ENCODE assay signal across 25 cellular contexts in the genomic region with DNA sequence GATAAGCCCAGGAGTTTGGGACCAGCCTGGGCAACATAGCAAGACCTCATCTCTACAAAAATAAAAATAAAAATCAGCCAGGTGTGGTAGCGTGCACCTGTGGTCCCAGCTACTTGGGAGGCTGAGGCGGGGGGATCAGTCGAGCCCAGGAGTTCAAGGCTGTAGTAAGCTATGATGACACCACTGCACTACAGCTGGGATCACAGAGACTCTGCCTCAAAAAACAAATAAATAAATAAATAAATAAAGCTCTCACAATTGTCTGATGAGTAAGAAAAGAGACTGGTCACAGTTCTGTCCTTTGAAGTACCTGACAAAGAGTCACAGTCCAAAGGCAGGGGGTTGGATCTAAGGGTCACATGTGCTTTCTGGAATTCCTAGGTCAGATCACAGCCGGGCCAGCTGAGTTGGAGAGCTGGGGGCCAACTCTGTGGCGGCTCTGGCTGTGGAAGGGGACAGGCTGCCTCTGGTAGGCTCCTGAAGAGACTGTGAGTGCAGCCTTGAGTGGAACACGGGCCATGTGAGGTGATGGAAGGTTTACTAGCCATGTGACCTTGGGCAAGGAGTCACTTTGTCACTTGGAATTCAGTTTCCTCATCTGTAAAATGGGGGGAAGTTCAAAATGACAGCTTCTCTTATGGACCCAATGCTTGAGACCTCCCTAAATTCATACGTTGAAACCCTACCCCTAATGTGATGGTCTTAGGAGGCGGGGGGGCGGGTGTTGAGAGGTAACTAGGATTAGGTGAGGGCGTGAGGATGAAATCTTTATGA. TPM values are rescaled to one million over a fixed set of nuclear protein-coding genes. Genes with fewer than 3 reads are reported as not detected.
DNase-seq lines count a peak whose midpoint lies in the region; ATAC-seq and TF ChIP-seq lines count a peak whose summit lies in the region.
"Had no signal": no experiment of that assay in that cellular context is flagged by ENCODE, and none has a peak within 500 bp of the region (broad histone marks: within the 10 kb centered on the region; RNA-seq: fewer than 3 reads in every experiment).

No MANE protein-coding gene starts in this region.

- no peaks in the 10 kb centered on the region for H3K27me3 Mint-ChIP-seq in activated CD4-positive, alpha-beta memory T cell treated with anti-CD3 and anti-CD28 coated beads, Interleukin-2, amount 10 ng/mL, durations not matched to agents 7 days and 5 days
- H3K27me3 Mint-ChIP-seq in activated CD4-positive, alpha-beta memory T cell treated with anti-CD3 and anti-CD28 coated beads for 36 hours = no peaks in the 10 kb centered on the region
- H3K27me3 Mint-ChIP-seq: activated naive CD4-positive, alpha-beta T cell treated with anti-CD3 and anti-CD28 coated beads, Interleukin-2, amount 50 U/mL, for 24 hours; CD4-positive, alpha-beta memory T cell had no signal

- H3K4me3 Mint-ChIP-seq in activated CD4-positive, alpha-beta memory T cell treated with anti-CD3 and anti-CD28 coated beads, Interleukin-2, amount 10 ng/mL, durations not matched to agents 7 days and 5 days = no peak overlapping the region
- H3K4me3 Mint-ChIP-seq in activated CD4-positive, alpha-beta memory T cell treated with anti-CD3 and anti-CD28 coated beads for 36 hours = no peak overlapping the region
- H3K4me3 Mint-ChIP-seq: activated naive CD4-positive, alpha-beta T cell treated with anti-CD3 and anti-CD28 coated beads, Interleukin-2, amount 50 U/mL, for 24 hours; H9; nephron progenitor cell had no signal

- H3K9ac ChIP-seq in liver (ENCODE audit: low read depth in 1 of 2, low read length in 2 of 2) = no peak overlapping the region
- H3K9ac ChIP-seq: KMS-11 had no signal

- CTCF ChIA-PET in activated CD4-positive, alpha-beta memory T cell treated with anti-CD3 and anti-CD28 coated beads, Interleukin-2, amount 10 ng/mL, durations not matched to agents 7 days and 5 days (lab: Charles Lee) = no interaction called here
- CTCF ChIA-PET in activated CD4-positive, alpha-beta memory T cell treated with anti-CD3 and anti-CD28 coated beads for 36 hours (lab: Charles Lee) = interaction anchor here (0.8 kb wide), 1 partner anchor 144 kb away, joined by 3 read pairs; no protein-coding TSS in a partner anchor
- CTCF ChIA-PET in RWPE1 (lab: Yijun Ruan, JAX) = interaction anchor here (0.6 to 1.0 kb wide), 3 partner anchors 143 to 1752 kb away, joined by 3 read pairs; no protein-coding TSS in a partner anchor

- no peaks in the 10 kb centered on the region for H3K9me3 Mint-ChIP-seq in activated CD4-positive, alpha-beta memory T cell treated with anti-CD3 and anti-CD28 coated beads, Interleukin-2, amount 10 ng/mL, durations not matched to agents 7 days and 5 days
- H3K9me3 Mint-ChIP-seq in activated CD4-positive, alpha-beta memory T cell treated with anti-CD3 and anti-CD28 coated beads for 36 hours = no peaks in the 10 kb centered on the region
- H3K9me3 Mint-ChIP-seq: activated naive CD4-positive, alpha-beta T cell treated with anti-CD3 and anti-CD28 coated beads, Interleukin-2, amount 50 U/mL, for 24 hours; CD4-positive, alpha-beta memory T cell; H9; nephron progenitor cell had no signal

- intact Hi-C loops in activated CD4-positive, alpha-beta memory T cell treated with anti-CD3 and anti-CD28 coated beads for 36 hours (cut with micrococcal nuclease) = no loop called here
- intact Hi-C loops in spleen (cut with DNase I; ENCODE audit: low total_unique reads) = no loop called here

- TF ChIP-seq RAD21 in liver (IDR thresholded peaks at IDR 0.05) = no peak

- no peak for TF ChIP-seq POLR2A in spleen (IDR thresholded peaks at IDR 0.05)

- peaks cover 1% of the 10 kb centered on the region for H3K4me1 Mint-ChIP-seq in activated CD4-positive, alpha-beta memory T cell treated with anti-CD3 and anti-CD28 coated beads, Interleukin-2, amount 10 ng/mL, durations not matched to agents 7 days and 5 days
- H3K4me1 Mint-ChIP-seq in activated CD4-positive, alpha-beta memory T cell treated with anti-CD3 and anti-CD28 coated beads for 36 hours (ENCODE audit: low read depth) = no peaks in the 10 kb centered on the region

- H3K4me1 ChIP-seq in RWPE2 (ENCODE audit: insufficient read depth, poor library complexity, severe bottlenecking) = no peaks in the 10 kb centered on the region
- H3K4me1 ChIP-seq in liver (ENCODE audit: control insufficient read depth in 4 of 4, insufficient read depth in 4 of 4, low read length in 3 of 4) = peaks cover 0 to 17% (median 10%) of the 10 kb centered on the region in 4 donors
- peaks cover 0 to 25% (median 10%) of the 10 kb centered on the region in 6 donors for H3K4me1 ChIP-seq in spleen
- H3K4me1 ChIP-seq: colonic mucosa had no signal

- H3K27ac ChIP-seq in RWPE2 (ENCODE audit: poor library complexity, severe bottlenecking) (no peak overlapping the region), liver (ENCODE audit: low read depth in 1 of 2, low read length in 2 of 2) (no peak overlapping the region), spleen (peak overlapping the region in 5 of 8 donors; percentile 55 to 75 (median 62)), RWPE1 (no peak overlapping the region)
- H3K27ac ChIP-seq: colonic mucosa, KMS-11, thoracic aorta, WERI-Rb-1 had no signal

- ATAC-seq in RWPE2 (ENCODE audit: low read depth) (no peak), GM18519 (IDR thresholded peaks at IDR 0.05; ENCODE audit: low FRiP score, unreplicated experiment) (no peak), HG03039 (IDR thresholded peaks at IDR 0.05; ENCODE audit: unreplicated experiment) (no peak)
- ATAC-seq: stimulated activated naive CD8-positive, alpha-beta T cell treated with anti-CD3 and anti-CD28 coated beads, Interleukin-15, Interleukin-2, amounts not matched to agents 100 U/mL and 50 U/mL, for 24 hours had no signal

- H3K9me3 ChIP-seq in RWPE2 (ENCODE audit: severe bottlenecking) (no peaks in the 10 kb centered on the region), liver (ENCODE audit: control insufficient read depth in 4 of 4, low read length in 3 of 4) (no peaks in the 10 kb centered on the region), spleen (no peaks in the 10 kb centered on the region)
- H3K9me3 ChIP-seq: colonic mucosa, thoracic aorta had no signal

- peak; percentile 11 for DNase-seq in activated CD4-positive, alpha-beta memory T cell treated with anti-CD3 and anti-CD28 coated beads, Interleukin-2, amount 10 ng/mL, durations not matched to agents 7 days and 5 days
- no peak for DNase-seq in activated CD4-positive, alpha-beta memory T cell treated with anti-CD3 and anti-CD28 coated beads for 36 hours
- DNase-seq in RWPE2 (ENCODE audit: low spot score) = peak; percentile 43
- no peak for DNase-seq in spleen
- DNase-seq in RWPE1 (ENCODE audit: low spot score) = no peak
- DNase-seq: 8988T; activated CD4-positive, alpha-beta T cell treated with anti-CD3 and anti-CD28 coated beads for 48 hours; CD4-positive, alpha-beta memory T cell; colonic mucosa; H9; kidney; nephron progenitor cell; posterior cingulate gyrus; stimulated activated naive CD8-positive, alpha-beta T cell treated with anti-CD3 and anti-CD28 coated beads, Interleukin-15, Interleukin-2, amounts not matched to agents 100 U/mL and 50 U/mL, for 24 hours; WERI-Rb-1 had no signal

- POLR2A ChIA-PET in activated CD4-positive, alpha-beta memory T cell treated with anti-CD3 and anti-CD28 coated beads, Interleukin-2, amount 10 ng/mL, durations not matched to agents 7 days and 5 days (lab: Charles Lee) = interaction anchor here (0.9 to 1.0 kb wide), 2 partner anchors 24 to 93 kb away, joined by 3 read pairs; no protein-coding TSS in a partner anchor
- POLR2A ChIA-PET in activated CD4-positive, alpha-beta memory T cell treated with anti-CD3 and anti-CD28 coated beads for 36 hours (lab: Charles Lee) = interaction anchor here (0.6 kb wide), 1 partner anchor 18 kb away, joined by 3 read pairs; no protein-coding TSS in a partner anchor
- POLR2A ChIA-PET in RWPE1 (lab: Yijun Ruan, JAX; ENCODE audit: low non-redundant PET) = no interaction called here

- TF ChIP-seq CTCF in RWPE2 (IDR thresholded peaks at IDR 0.05; ENCODE audit: poor library complexity, severe bottlenecking) = no peak
- no peak for TF ChIP-seq CTCF in liver (IDR thresholded peaks at IDR 0.05; ENCODE audit: low read depth, low read length, missing input control)
- no peak for TF ChIP-seq CTCF in spleen (IDR thresholded peaks at IDR 0.05 in 8 of 11, conservative IDR thresholded peaks at IDR 0.05 in 3 of 11)
- no peak for TF ChIP-seq CTCF in RWPE1 (conservative IDR thresholded peaks at IDR 0.05; ENCODE audit: low read depth)

- H3K27me3 ChIP-seq in RWPE2 (ENCODE audit: insufficient read depth, poor library complexity, severe bottlenecking) = no peaks in the 10 kb centered on the region
- no peaks in the 10 kb centered on the region for H3K27me3 ChIP-seq in liver (ENCODE audit: control insufficient read depth in 4 of 4, insufficient read depth in 4 of 4, low read length in 3 of 4)
- H3K27me3 ChIP-seq in spleen (replicated peaks in 1 of 7) = no peaks in the 10 kb centered on the region
- H3K27me3 ChIP-seq: colonic mucosa had no signal

- H3K4me3 ChIP-seq in RWPE2 (ENCODE audit: severe bottlenecking) (no peak overlapping the region), liver (ENCODE audit: low read depth in 1 of 3, low read length in 3 of 3) (no peak overlapping the region), spleen (no peak overlapping the region)
- H3K4me3 ChIP-seq: colonic mucosa, thoracic aorta had no signal

- no peaks in the 10 kb centered on the region for H3K36me3 Mint-ChIP-seq in activated CD4-positive, alpha-beta memory T cell treated with anti-CD3 and anti-CD28 coated beads, Interleukin-2, amount 10 ng/mL, durations not matched to agents 7 days and 5 days (ENCODE audit: low read depth)
- no peaks in the 10 kb centered on the region for H3K36me3 Mint-ChIP-seq in activated CD4-positive, alpha-beta memory T cell treated with anti-CD3 and anti-CD28 coated beads for 36 hours
- H3K36me3 Mint-ChIP-seq: activated naive CD4-positive, alpha-beta T cell treated with anti-CD3 and anti-CD28 coated beads, Interleukin-2, amount 50 U/mL, for 24 hours; CD4-positive, alpha-beta memory T cell had no signal

- H3K36me3 ChIP-seq in RWPE2 (ENCODE audit: low read depth) = peaks cover under 1% of the 10 kb centered on the region; the same call in 1 of the 2 replicates
- H3K36me3 ChIP-seq in liver (ENCODE audit: control insufficient read depth in 4 of 4, insufficient read depth in 3 of 4, low read depth in 1 of 4, low read length in 3 of 4) = peaks cover 3 to 14% (median 5%) of the 10 kb centered on the region in 4 donors
- H3K36me3 ChIP-seq in spleen = no peaks in the 10 kb centered on the region
- H3K36me3 ChIP-seq: colonic mucosa, thoracic aorta had no signal

- WGBS in liver = 90% methylated on average over 10 of the region's 10 CpGs
- WGBS in spleen, 5 donors = 95 to 97% (median 96%) methylated on average over 10 of the region's 10 CpGs

- no peak overlapping the region for H3K27ac Mint-ChIP-seq in activated CD4-positive, alpha-beta memory T cell treated with anti-CD3 and anti-CD28 coated beads, Interleukin-2, amount 10 ng/mL, durations not matched to agents 7 days and 5 days
- H3K27ac Mint-ChIP-seq in activated CD4-positive, alpha-beta memory T cell treated with anti-CD3 and anti-CD28 coated beads for 36 hours = no peak overlapping the region
- H3K27ac Mint-ChIP-seq: activated naive CD4-positive, alpha-beta T cell treated with anti-CD3 and anti-CD28 coated beads, Interleukin-2, amount 50 U/mL, for 24 hours; nephron progenitor cell had no signal

RNA-seq across cellular contexts. Expression of a gene that starts 47.2 kb away (rescaled TPM):
- 10 to 100 TPM; 11.1 to 13.7 TPM for total RNA-seq in activated CD4-positive, alpha-beta memory T cell treated with anti-CD3 and anti-CD28 coated beads, Interleukin-2, amount 10 ng/mL, durations not matched to agents 7 days and 5 days
- 1 to 10 TPM; 4.2 to 5.3 TPM for total RNA-seq in activated CD4-positive, alpha-beta memory T cell treated with anti-CD3 and anti-CD28 coated beads for 36 hours
- total RNA-seq in liver (1 to 10 TPM; 3.8 to 4.0 TPM), spleen (10 to 100 TPM; 10.8 to 14.1 (median 12.8) TPM)
- polyA plus RNA-seq in liver (1 to 10 TPM; 2.5 TPM), spleen (1 to 10 TPM; 3.3 to 5.7 (median 4.4) TPM)

RNA-seq across cellular contexts. Expression of a gene that starts 50.7 kb away (rescaled TPM):
- not detected for total RNA-seq in activated CD4-positive, alpha-beta memory T cell treated with anti-CD3 and anti-CD28 coated beads, Interleukin-2, amount 10 ng/mL, durations not matched to agents 7 days and 5 days
- total RNA-seq in activated CD4-positive, alpha-beta memory T cell treated with anti-CD3 and anti-CD28 coated beads for 36 hours = not detected
- total RNA-seq in liver (under 1 TPM; under 0.01 to 0.05 TPM), spleen (not detected)
- polyA plus RNA-seq in liver (under 1 TPM in 1 of 2 donors, not detected in 1; 0.10 TPM), spleen (under 1 TPM; 0.02 to 0.03 (median 0.02) TPM)
- total RNA-seq: CD4-positive, alpha-beta memory T cell; colonic mucosa; fibroblast of villous mesenchyme; H9; kidney; lung microvascular endothelial cell; NCI-H460; T-helper 2 cell treated with Interferon-gamma antibody and Interleukin-4, amounts not matched to agents 100 ng/mL and 5 ng/mL, for 36 hours; thoracic aorta had no signal

Comparison
In these comparisons a context has a peak if more than half of its experiments do, and no peak if none do; other contexts are left out.
1. DNase-seq: peak in activated CD4-positive, alpha-beta memory T cell treated with anti-CD3 and anti-CD28 coated beads, Interleukin-2, amount 10 ng/mL, durations not matched to agents 7 days and 5 days (single experiment) and RWPE2 (single experiment); none in activated CD4-positive, alpha-beta memory T cell treated with anti-CD3 and anti-CD28 coated beads for 36 hours (single experiment), spleen (single experiment) and RWPE1 (single experiment).
2. H3K27ac ChIP-seq: peak in spleen (5 of 8); none in RWPE2 (single experiment), liver (0 of 2) and RWPE1 (single experiment).